In the genomic region with DNA sequence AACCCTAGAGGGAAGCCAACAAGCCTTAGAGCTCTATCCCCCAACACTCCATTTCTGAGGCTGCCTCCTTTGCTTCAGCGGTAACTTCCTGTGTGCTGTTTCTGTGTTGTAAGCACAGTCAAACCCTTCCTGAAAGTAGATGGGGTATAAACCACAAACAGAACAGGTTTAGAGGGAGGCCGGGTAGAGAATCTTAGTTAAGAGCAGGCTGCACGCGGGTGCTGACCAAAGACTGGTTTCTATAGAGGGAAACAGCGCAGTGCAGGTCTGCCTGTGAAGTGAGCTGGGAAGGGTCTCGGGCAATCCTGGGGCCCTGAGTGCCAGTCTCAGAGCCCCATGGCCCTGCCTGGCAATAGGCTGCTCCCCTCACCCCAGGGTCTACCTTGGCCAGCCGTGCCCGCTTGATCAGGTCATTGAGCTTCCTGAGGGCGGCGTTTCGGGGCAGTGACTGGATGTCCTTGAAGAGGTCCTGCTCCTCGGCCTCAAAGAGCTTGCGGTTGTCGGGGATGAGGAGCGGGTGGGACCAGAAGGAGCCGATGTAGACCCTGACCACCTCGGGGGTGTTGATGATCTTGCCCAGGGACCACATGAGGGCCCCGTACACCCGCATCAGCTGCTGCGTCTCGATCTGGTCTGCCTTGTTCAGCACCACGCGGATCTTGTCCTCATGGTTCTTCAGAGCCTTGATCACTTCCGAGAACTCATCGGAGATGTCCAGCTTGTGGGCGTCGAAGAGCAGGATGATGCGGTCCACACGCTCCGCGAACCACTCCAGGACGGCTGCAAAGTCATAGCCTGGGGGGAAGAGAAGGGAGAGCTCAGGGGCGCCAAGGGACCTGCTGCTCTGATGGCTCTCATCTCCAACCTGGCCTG, we compare ENCODE assay signal across 8 cellular contexts. TPM values are rescaled to one million over a fixed set of nuclear protein-coding genes. Genes with fewer than 3 reads are reported as not detected.
DNase-seq lines count a peak whose midpoint lies in the region; ATAC-seq and TF ChIP-seq lines count a peak whose summit lies in the region.

No MANE protein-coding gene starts in this region.

- H3K9ac ChIP-seq in Karpas-422 (ENCODE audit: low read length): no peak overlapping the region

- no peak for TF ChIP-seq CTCF in A673 (conservative IDR thresholded peaks at IDR 0.05; ENCODE audit: low read depth, low read length)

- H4K20me1 ChIP-seq in Karpas-422 (ENCODE audit: insufficient read depth, low read depth, low read length): no peaks in the 10 kb centered on the region; the same call in 1 of the 2 replicates

- ATAC-seq in GM18499 (IDR thresholded peaks at IDR 0.05; ENCODE audit: insufficient read depth, unreplicated experiment): peak; percentile 45
- ATAC-seq in GM21619 (IDR thresholded peaks at IDR 0.05; ENCODE audit: unreplicated experiment): peak; percentile 64

- H3K9me2 ChIP-seq in Karpas-422 (replicated peaks; ENCODE audit: insufficient read depth, low read length): no peaks in the 10 kb centered on the region

- H3K9me3 ChIP-seq in Karpas-422 (ENCODE audit: low read length) (no peaks in the 10 kb centered on the region), A673 (ENCODE audit: low read depth, low read length, poor library complexity, severe bottlenecking) (no peaks in the 10 kb centered on the region)

- H2AFZ ChIP-seq in Karpas-422 (ENCODE audit: low read length): no peak overlapping the region

- H3K36me3 ChIP-seq in Karpas-422 (ENCODE audit: insufficient read depth, low read length): no peaks in the 10 kb centered on the region
- H3K36me3 ChIP-seq in A673 (ENCODE audit: insufficient read depth, low read length, poor library complexity, severe bottlenecking): no peaks in the 10 kb centered on the region

- BruUV-seq in A673 (replicated peaks; lab: Mats Ljungman, UMichigan): no TSS peak

- H3K4me1 ChIP-seq in Karpas-422 (ENCODE audit: low read length) (peaks cover 42% of the 10 kb centered on the region), A673 (ENCODE audit: insufficient read depth, low read length, poor library complexity, severe bottlenecking) (peaks cover 20% of the 10 kb centered on the region)

- H3K4me3 ChIP-seq in Karpas-422 (ENCODE audit: low read length): no peak overlapping the region
- no peak overlapping the region for H3K4me3 ChIP-seq in A673 (ENCODE audit: low read depth, low read length, poor library complexity, severe bottlenecking)

- peaks cover 36% of the 10 kb centered on the region for H3K79me2 ChIP-seq in Karpas-422 (ENCODE audit: low read length)

- H3K4me2 ChIP-seq in Karpas-422 (ENCODE audit: low read depth, low read length, poor library complexity, severe bottlenecking): no peak overlapping the region

- peak overlapping the region; percentile 11; the same call in 1 of the 2 replicates for H3K27ac ChIP-seq in Karpas-422 (ENCODE audit: low read length)
- H3K27ac ChIP-seq in A673 (ENCODE audit: low read depth, low read length, poor library complexity, severe bottlenecking): no peak overlapping the region

- H3K27me3 ChIP-seq in Karpas-422 (ENCODE audit: low read length) (no peaks in the 10 kb centered on the region), A673 (replicated peaks; ENCODE audit: insufficient read depth, low read depth, low read length, poor library complexity) (no peaks in the 10 kb centered on the region)

- intact Hi-C loops in A673 (cut with micrococcal nuclease; ENCODE audit: unreplicated experiment): no loop called here

- CTCF ChIA-PET in A673 (lab: Charles Lee): interaction anchor here (0.6 to 0.9 kb wide), 2 partner anchors 28 to 252 kb away, joined by 3 read pairs; a partner anchor contains a TSS

- POLR2A ChIA-PET in A673 (lab: Charles Lee; ENCODE audit: low non-redundant PET): no interaction called here

- DNase-seq in Karpas-422: no peak
- peak; percentile 59 for DNase-seq in activated naive CD4-positive, alpha-beta T cell treated with anti-CD3 and anti-CD28 coated beads, Interleukin-2, amount 50 U/mL, for 16 hours
- DNase-seq in stimulated activated CD4-positive, alpha-beta T cell treated with anti-CD3 and anti-CD28 coated beads, Interleukin-2, amount 100 ng/mL, for 24 hours: peak; percentile 69
- DNase-seq in DMS 273 treated with DMSO at 0.1 percent for 48 hours (lab: John Stamatoyannopoulos, UW): no peak
- DNase-seq in A673 (ENCODE audit: low spot score): no peak
- DNase-seq in NCI-H526 treated with DMSO at 0.1 percent for 48 hours (lab: John Stamatoyannopoulos, UW): no peak

RNA-seq across cellular contexts. Expression of a gene that starts 15.3 kb away (rescaled TPM):
- 0.15 and 0.22 TPM in 2 replicates for total RNA-seq in Karpas-422 (2014; rRNA removed; shearing (Covaris generic); ENCODE audit: low replicate concordance)
- 4.6 and 6.6 TPM in 2 replicates for total RNA-seq in A673 (2021)

RNA-seq across cellular contexts. Expression of a gene that starts 18.6 kb away (rescaled TPM):
- 30.8 and 77.3 TPM in 2 replicates for total RNA-seq in Karpas-422 (2014; rRNA removed; shearing (Covaris generic); ENCODE audit: low replicate concordance)
- total RNA-seq in A673 (2021): 53.3 and 63.1 TPM in 2 replicates

RNA-seq across cellular contexts. Expression of a gene that starts 49.4 kb away (rescaled TPM):
- total RNA-seq in Karpas-422 (2014; rRNA removed; shearing (Covaris generic); ENCODE audit: low replicate concordance): 27.6 and 28.3 TPM in 2 replicates
- total RNA-seq in A673 (2021): 45.7 and 49.2 TPM in 2 replicates

RNA-seq across cellular contexts. Expression of a gene that starts 56.8 kb away (rescaled TPM):
- 62.0 and 84.2 TPM in 2 replicates for total RNA-seq in Karpas-422 (2014; rRNA removed; shearing (Covaris generic); ENCODE audit: low replicate concordance)
- 46.5 and 50.5 TPM in 2 replicates for total RNA-seq in A673 (2021)

RNA-seq across cellular contexts. Expression of a gene that starts 57.2 kb away (rescaled TPM):
- 16.2 and 24.6 TPM in 2 replicates for total RNA-seq in Karpas-422 (2014; rRNA removed; shearing (Covaris generic); ENCODE audit: low replicate concordance)
- total RNA-seq in A673 (2021): 28.6 and 29.6 TPM in 2 replicates

Comparison
In these comparisons a context has a peak if more than half of its experiments do, and no peak if none do; other contexts are left out.
1. DNase-seq: peak in activated naive CD4-positive, alpha-beta T cell treated with anti-CD3 and anti-CD28 coated beads, Interleukin-2, amount 50 U/mL, for 16 hours (single experiment) and stimulated activated CD4-positive, alpha-beta T cell treated with anti-CD3 and anti-CD28 coated beads, Interleukin-2, amount 100 ng/mL, for 24 hours (2 of 2); none in Karpas-422 (single experiment), DMS 273 treated with DMSO at 0.1 percent for 48 hours (single experiment), A673 (single experiment) and NCI-H526 treated with DMSO at 0.1 percent for 48 hours (single experiment).